In genomic region chr1:201220388-201220715, GRCh38 we compare ENCODE assay signal across 14 cellular contexts. TPM values are rescaled to one million over a fixed set of nuclear protein-coding genes. Genes with fewer than 3 reads are reported as not detected.
A peak's percentile ranks its signal among the peaks of the same experiment; 100 is the strongest.
DNase-seq lines count a peak whose midpoint lies in the region; ATAC-seq and TF ChIP-seq lines count a peak whose summit lies in the region.
"Had no signal": no experiment of that assay in that cellular context is flagged by ENCODE, and none has a peak within 500 bp of the region (broad histone marks: within the 10 kb centered on the region; RNA-seq: fewer than 3 reads in every experiment).

No MANE protein-coding gene starts in this region.

- H3K9me3 ChIP-seq in HEK293 (ENCODE audit: control insufficient read depth, insufficient read depth, low read depth, low read length): no peaks in the 10 kb centered on the region
- H3K9me3 ChIP-seq in WERI-Rb-1 (ENCODE audit: severe bottlenecking): no peaks in the 10 kb centered on the region
- H3K9me3 ChIP-seq: A549, BE2C had no signal

- TF ChIP-seq CTCF in HEK293 (tag by site-specific recombination; IDR thresholded peaks at IDR 0.05) (no peak), WERI-Rb-1 (IDR thresholded peaks at IDR 0.05; ENCODE audit: low read depth, low read length) (no peak)

- no peaks in the 10 kb centered on the region for H3K36me3 ChIP-seq in HEK293 (ENCODE audit: control insufficient read depth in 2 of 2, insufficient read depth in 1 of 2, low read length in 2 of 2)
- no peaks in the 10 kb centered on the region for H3K36me3 ChIP-seq in WERI-Rb-1
- H3K36me3 ChIP-seq: BE2C had no signal

- H3K4me3 ChIP-seq in HEK293 (ENCODE audit: low read depth, low read length) (no peak overlapping the region), WERI-Rb-1 (ENCODE audit: low read depth, low read length) (no peak overlapping the region)
- H3K4me3 ChIP-seq: A549, GM12878 had no signal

- CTCF ChIA-PET in HEK293 (lab: Yijun Ruan, JAX): interaction anchor here (1.1 to 2.0 kb wide), 2 partner anchors 71 to 141 kb away, joined by 3 to 9 read pairs; no protein-coding TSS in a partner anchor

- ATAC-seq in left lobe of liver: no peak
- ATAC-seq: A549, GM12878, HCT116 had no signal

- H3K27ac ChIP-seq in HEK293 (ENCODE audit: extremely low read depth, low read depth, low read length): no peak overlapping the region
- no peak overlapping the region for H3K27ac ChIP-seq in WERI-Rb-1
- H3K27ac ChIP-seq: A549, C4-2B had no signal

- DNase-seq in WERI-Rb-1: peak; percentile 16
- peak; percentile 39 for DNase-seq in ecto neural progenitor cell (ENCODE audit: low spot score)
- peak; percentile 47 for DNase-seq in mesenteric fat pad (ENCODE audit: low spot score)
- no peak for DNase-seq in left lobe of liver (ENCODE audit: low spot score)
- DNase-seq in stimulated activated CD4-positive, alpha-beta T cell treated with anti-CD3 and anti-CD28 coated beads, Interleukin-2, amount 100 ng/mL, for 24 hours: no peak
- no peak for DNase-seq in NCI-H526 (lab: John Stamatoyannopoulos, UW)
- DNase-seq: BE2C; CD4-positive, alpha-beta memory T cell; DMS79 had no signal

- no peaks in the 10 kb centered on the region for H3K4me1 ChIP-seq in HEK293 (ENCODE audit: control insufficient read depth, insufficient read depth, low read length)
- H3K4me1 ChIP-seq: BE2C had no signal

- H3K27me3 ChIP-seq in WERI-Rb-1 (ENCODE audit: insufficient read depth, low read depth, severe bottlenecking): no peaks in the 10 kb centered on the region
- H3K27me3 ChIP-seq: BE2C had no signal

- POLR2A ChIA-PET in HEK293 (lab: Yijun Ruan, JAX): no interaction called here

TF ChIP-seq in HEK293, 187 proteins besides CTCF, POLR2A, EP300 and RAD21:
- TF ChIP-seq ZNF10 (tag by site-specific recombination; IDR thresholded peaks at IDR 0.05) (no peak), ZNF121 (tag by site-specific recombination; IDR thresholded peaks at IDR 0.05) (0 out of 2 replicates have a peak, but pooled peaks have one; percentile 3)

RNA-seq across cellular contexts. Expression of gene IGFN1, which starts 29.7 kb away (rescaled TPM):
- total RNA-seq in mesenteric fat pad (not detected), left lobe of liver (not detected)
- total RNA-seq: CD4-positive, alpha-beta memory T cell; GM12878 had no signal

Comparison
In these comparisons a context has a peak if more than half of its experiments do, and no peak if none do; other contexts are left out.
1. DNase-seq: peak in WERI-Rb-1 (single experiment), ecto neural progenitor cell (single experiment) and mesenteric fat pad (single experiment); none in left lobe of liver (single experiment), stimulated activated CD4-positive, alpha-beta T cell treated with anti-CD3 and anti-CD28 coated beads, Interleukin-2, amount 100 ng/mL, for 24 hours (0 of 2) and NCI-H526 (0 of 2).